14 cellular contexts compared by ENCODE assay signal in the genomic region with DNA sequence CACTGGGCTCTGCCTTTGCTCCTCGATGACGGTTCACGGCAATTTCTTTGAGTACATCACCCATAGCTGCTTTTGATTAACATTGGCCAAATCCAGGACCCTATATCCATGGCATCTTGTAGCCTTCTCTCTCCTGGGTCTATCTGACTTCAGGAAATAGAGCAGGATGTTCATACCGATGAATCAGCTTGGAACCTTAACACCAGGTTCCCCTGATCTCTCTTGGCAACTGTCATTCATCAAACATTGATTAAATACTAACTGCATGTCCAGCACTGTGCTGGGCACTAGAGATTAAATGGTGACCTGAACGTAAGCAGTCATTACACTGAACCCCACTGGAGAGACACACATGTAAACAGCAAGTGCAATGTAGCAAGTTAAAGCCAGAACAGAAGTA.
A peak's percentile ranks its signal among the peaks of the same experiment; 100 is the strongest.
DNase-seq lines count a peak whose midpoint lies in the region; ATAC-seq and TF ChIP-seq lines count a peak whose summit lies in the region.
"Had no signal": no experiment of that assay in that cellular context is flagged by ENCODE, and none has a peak within 500 bp of the region (broad histone marks: within the 10 kb centered on the region; RNA-seq: fewer than 3 reads in every experiment).

No MANE protein-coding gene starts in this region.

- H3K36me3 ChIP-seq in Panc1 (ENCODE audit: control insufficient read depth, insufficient read depth, low read length) (no peaks in the 10 kb centered on the region), right lobe of liver (no peaks in the 10 kb centered on the region), adrenal gland (replicated peaks in 1 of 2) (no peaks in the 10 kb centered on the region)
- H3K36me3 ChIP-seq: HAP-1 had no signal

- CTCF ChIA-PET in Panc1 (lab: Charles Lee): no interaction called here

- POLR2A ChIA-PET in Panc1 (lab: Charles Lee): no interaction called here

- intact Hi-C loops in Panc1 (cut with micrococcal nuclease; ENCODE audit: unreplicated experiment): no loop called here
- intact Hi-C loops in right lobe of liver (cut with DNase I): no loop called here
- intact Hi-C loops in adrenal gland (cut with DNase I): no loop called here

- no peak overlapping the region for H3K4me3 ChIP-seq in Panc1 (ENCODE audit: low read depth in 2 of 2, low read length in 2 of 2)
- no peak overlapping the region for H3K4me3 ChIP-seq in right lobe of liver
- H3K4me3 ChIP-seq in adrenal gland: no peak overlapping the region
- H3K4me3 ChIP-seq: HAP-1 had no signal

- no peaks in the 10 kb centered on the region for H3K9me3 ChIP-seq in Panc1 (ENCODE audit: control insufficient read depth, insufficient read depth, low read depth, low read length)
- no peaks in the 10 kb centered on the region for H3K9me3 ChIP-seq in right lobe of liver
- no peaks in the 10 kb centered on the region for H3K9me3 ChIP-seq in adrenal gland (replicated peaks in 1 of 3)
- H3K9me3 ChIP-seq: HAP-1 had no signal

- peak overlapping the region; percentile 33 for H3K27ac Mint-ChIP-seq in nephron progenitor cell
- no peak overlapping the region for H3K27ac Mint-ChIP-seq in stimulated activated naive CD8-positive, alpha-beta T cell treated with anti-CD3 and anti-CD28 coated beads, Interleukin-15, amount 100 ng/mL, for 72 hours
- H3K27ac Mint-ChIP-seq: B cell; CD4-positive, alpha-beta T cell had no signal

- H3K36me3 Mint-ChIP-seq in nephron progenitor cell (ENCODE audit: low read depth): no peaks in the 10 kb centered on the region

- TF ChIP-seq CTCF in Panc1 (IDR thresholded peaks at IDR 0.05): no peak
- no peak for TF ChIP-seq CTCF in right lobe of liver (IDR thresholded peaks at IDR 0.05)
- TF ChIP-seq CTCF in nephron progenitor cell (IDR thresholded peaks at IDR 0.05): no peak
- no peak for TF ChIP-seq CTCF in adrenal gland (IDR thresholded peaks at IDR 0.05)

- H3K4me1 ChIP-seq in Panc1 (ENCODE audit: control insufficient read depth, insufficient read depth, low read length): peaks cover 15% of the 10 kb centered on the region
- H3K4me1 ChIP-seq in right lobe of liver: peaks cover 0 to 33% (median 8%) of the 10 kb centered on the region in 4 donors
- peaks cover 5 to 12% of the 10 kb centered on the region in 2 donors for H3K4me1 ChIP-seq in adrenal gland (replicated peaks in 1 of 2)

- peaks cover 5% of the 10 kb centered on the region for H3K27me3 Mint-ChIP-seq in nephron progenitor cell (ENCODE audit: low read depth, poor library complexity)
- no peaks in the 10 kb centered on the region for H3K27me3 Mint-ChIP-seq in stimulated activated naive CD8-positive, alpha-beta T cell treated with anti-CD3 and anti-CD28 coated beads, Interleukin-15, amount 100 ng/mL, for 72 hours
- H3K27me3 Mint-ChIP-seq: B cell; CD4-positive, alpha-beta T cell had no signal

- no peak overlapping the region for H3K4me3 Mint-ChIP-seq in nephron progenitor cell
- H3K4me3 Mint-ChIP-seq in stimulated activated naive CD8-positive, alpha-beta T cell treated with anti-CD3 and anti-CD28 coated beads, Interleukin-15, amount 100 ng/mL, for 72 hours: no peak overlapping the region
- H3K4me3 Mint-ChIP-seq: B cell; CD4-positive, alpha-beta T cell had no signal

- no peaks in the 10 kb centered on the region for H3K9me3 Mint-ChIP-seq in nephron progenitor cell
- peaks cover 0 to 7% of the 10 kb centered on the region in 2 donors for H3K9me3 Mint-ChIP-seq in stimulated activated naive CD8-positive, alpha-beta T cell treated with anti-CD3 and anti-CD28 coated beads, Interleukin-15, amount 100 ng/mL, for 72 hours
- H3K9me3 Mint-ChIP-seq: CD4-positive, alpha-beta T cell had no signal

- no peak for ATAC-seq in Panc1
- peak in 1 of 4 donors; percentile 64 for ATAC-seq in right lobe of liver
- no peak for ATAC-seq in GM19452 (IDR thresholded peaks at IDR 0.05; ENCODE audit: unreplicated experiment)
- ATAC-seq in stimulated activated naive CD8-positive, alpha-beta T cell treated with anti-CD3 and anti-CD28 coated beads, Interleukin-15, amount 100 ng/mL, for 72 hours: no peak

- H3K27me3 ChIP-seq in Panc1 (ENCODE audit: control insufficient read depth, insufficient read depth, low read length) (no peaks in the 10 kb centered on the region), right lobe of liver (no peaks in the 10 kb centered on the region), adrenal gland (no peaks in the 10 kb centered on the region)

- in situ Hi-C loops in Panc1 (cut with HindIII; ENCODE audit: low pct_unique_long_range_greater_than_20kb, low sequenced_read_pairs): no loop called here

- H3K4me1 Mint-ChIP-seq in nephron progenitor cell: peaks cover 39% of the 10 kb centered on the region
- H3K4me1 Mint-ChIP-seq in stimulated activated naive CD8-positive, alpha-beta T cell treated with anti-CD3 and anti-CD28 coated beads, Interleukin-15, amount 100 ng/mL, for 72 hours: peaks cover 14% of the 10 kb centered on the region

- no TSS peak for BruUV-seq in Panc1 (replicated peaks; lab: Mats Ljungman, UMichigan)

- DNase-seq in Panc1 (ENCODE audit: low read depth, low spot score) (no peak), dermis blood vessel endothelial cell (peak; percentile 54), right lobe of liver (no peak), nephron progenitor cell (no peak), adrenal gland (no peak)
- no peak for DNase-seq in stimulated activated naive CD8-positive, alpha-beta T cell treated with anti-CD3 and anti-CD28 coated beads, Interleukin-15, amount 100 ng/mL, for 72 hours
- DNase-seq: C1 segment of cervical spinal cord; Calu3; CD4-positive, alpha-beta T cell; DMS79; GOT3 had no signal

- 62% methylated on average over 5 of the region's 5 CpGs for WGBS in right lobe of liver (ENCODE audit: insufficient coverage, low coverage, low lambda C conversion rate, missing lambda C conversion rate)
- WGBS in adrenal gland, 4 donors: 90 to 94% (median 93%) methylated on average over 4 to 5 of the region's 5 CpGs

- H3K27ac ChIP-seq in Panc1 (ENCODE audit: low read length) (peak overlapping the region; percentile 18; the same call in 1 of the 2 replicates), right lobe of liver (peak overlapping the region in 2 of 3 donors; percentile 16 to 36), adrenal gland (no peak overlapping the region)

- TF ChIP-seq POLR2A in right lobe of liver (IDR thresholded peaks at IDR 0.05) (no peak), adrenal gland (IDR thresholded peaks at IDR 0.05) (no peak)

Comparison
In these comparisons a context has a peak if more than half of its experiments do, and no peak if none do; other contexts are left out.
1. H3K27ac ChIP-seq: peak in Panc1 (single experiment) and right lobe of liver (2 of 3); none in adrenal gland (0 of 5).